Comparison of ENCODE assay signal across 8 cellular contexts in genomic region chr3:169662215-169663070, GRCh38. TPM values are rescaled to one million over a fixed set of nuclear protein-coding genes. Genes with fewer than 3 reads are reported as not detected.
DNase-seq lines count a peak whose midpoint lies in the region; ATAC-seq and TF ChIP-seq lines count a peak whose summit lies in the region.

No MANE protein-coding gene starts in this region.

- TF ChIP-seq POLR2A in erythroblast (IDR thresholded peaks at IDR 0.05; ENCODE audit: low read length): no peak

- no peaks in the 10 kb centered on the region for H3K36me3 Mint-ChIP-seq in type B pancreatic cell

- H3K27ac Mint-ChIP-seq in type B pancreatic cell: no peak overlapping the region

- peak overlapping the region; percentile 47; the same call in 1 of the 2 replicates for H3K27ac ChIP-seq in VCaP

- H3K4me3 Mint-ChIP-seq in type B pancreatic cell: peak overlapping the region; percentile 91

- TF ChIP-seq CTCF in VCaP (conservative IDR thresholded peaks at IDR 0.05) (peak; percentile 76), type B pancreatic cell (conservative IDR thresholded peaks at IDR 0.05) (peak; percentile 80)

- peak; percentile 67 for DNase-seq in stimulated activated CD4-positive, alpha-beta T cell treated with anti-CD3 and anti-CD28 coated beads, Interleukin-15, amount 100 ng/mL, for 24 hours
- DNase-seq in stimulated activated CD4-positive, alpha-beta T cell treated with anti-CD3 and anti-CD28 coated beads, Interleukin-12 subunit alpha, Interleukin-12 subunit beta, amount 100 ng/mL, for 4 hours: no peak
- peak; percentile 92 for DNase-seq in NCI-H1436 (lab: John Stamatoyannopoulos, UW)
- DNase-seq in erythroblast (lab: John Stamatoyannopoulos, UW): peak; percentile 81
- peak; percentile 35 for DNase-seq in mucosa of gallbladder (ENCODE audit: low spot score)
- peak; percentile 89 for DNase-seq in type B pancreatic cell (ENCODE audit: extremely low spot score, unreplicated experiment)

- peaks cover 55% of the 10 kb centered on the region for H3K4me1 Mint-ChIP-seq in type B pancreatic cell (ENCODE audit: unreplicated experiment)

- ATAC-seq in HG02763 (IDR thresholded peaks at IDR 0.05; ENCODE audit: unreplicated experiment): peak; percentile 42

- H3K27me3 Mint-ChIP-seq in type B pancreatic cell: peaks cover 88% of the 10 kb centered on the region

- no peaks in the 10 kb centered on the region for H3K9me3 Mint-ChIP-seq in type B pancreatic cell

RNA-seq across cellular contexts. Expression of gene MECOM, which starts 1.1 kb away (rescaled TPM):
- total RNA-seq in mucosa of gallbladder (30.0 TPM), type B pancreatic cell (ENCODE audit: low replicate concordance) (21.1 and 51.1 TPM in 2 replicates)
